In genomic region chr5:35066260-35066795, GRCh38 we compare ENCODE assay signal across 19 cellular contexts. TPM values are rescaled to one million over a fixed set of nuclear protein-coding genes. Genes with fewer than 3 reads are reported as not detected.
DNase-seq lines count a peak whose midpoint lies in the region; ATAC-seq and TF ChIP-seq lines count a peak whose summit lies in the region.
"Had no signal": no experiment of that assay in that cellular context is flagged by ENCODE, and none has a peak within 500 bp of the region (broad histone marks: within the 10 kb centered on the region; RNA-seq: fewer than 3 reads in every experiment).

No MANE protein-coding gene starts in this region.

- H3K4me1 ChIP-seq in psoas muscle = no peaks in the 10 kb centered on the region
- H3K4me1 ChIP-seq: left ventricle myocardium inferior, neural progenitor cell, transverse colon had no signal

- TF ChIP-seq CTCF in psoas muscle (IDR thresholded peaks at IDR 0.05) = no peak

- 86 to 98% (median 88%) methylated on average over 3 to 5 of the region's 5 CpGs for WGBS in psoas muscle, 3 donors

- ATAC-seq in GM18502 (IDR thresholded peaks at IDR 0.05; ENCODE audit: poor library complexity, unreplicated experiment) = peak; percentile 82
- ATAC-seq in GM21381 (IDR thresholded peaks at IDR 0.05; ENCODE audit: unreplicated experiment) = peak; percentile 96
- ATAC-seq in HG03097 (IDR thresholded peaks at IDR 0.05; ENCODE audit: low FRiP score, unreplicated experiment) = peak; percentile 62
- ATAC-seq in psoas muscle = no peak
- ATAC-seq: activated T-cell treated with anti-CD3 and anti-CD28 coated beads, Interleukin-2, amount 50 U/mL, for 72 hours; Right ventricle myocardium inferior had no signal

- H3K36me3 ChIP-seq in psoas muscle (ENCODE audit: insufficient read depth in 1 of 2, low read depth in 1 of 2) = no peaks in the 10 kb centered on the region
- H3K36me3 ChIP-seq: left ventricle myocardium inferior, neural progenitor cell, transverse colon had no signal

- H3K9me3 ChIP-seq in psoas muscle = no peaks in the 10 kb centered on the region
- H3K9me3 ChIP-seq: left ventricle myocardium inferior, transverse colon had no signal

- H3K27me3 ChIP-seq in psoas muscle (ENCODE audit: insufficient read depth in 3 of 3, low read length in 2 of 3) = no peaks in the 10 kb centered on the region
- H3K27me3 ChIP-seq: neural progenitor cell, transverse colon had no signal

- intact Hi-C loops in psoas muscle (cut with DNase I) = no loop called here

- no peak overlapping the region for H3K4me3 ChIP-seq in psoas muscle
- H3K4me3 ChIP-seq: left ventricle myocardium inferior, neural progenitor cell, smooth muscle cell, transverse colon had no signal

- H3K27ac ChIP-seq in psoas muscle = no peak overlapping the region
- H3K27ac ChIP-seq: left ventricle myocardium inferior, neural progenitor cell, transverse colon had no signal

- DNase-seq in NOMO-1 treated with DMSO at 0.1 percent for 48 hours (lab: John Stamatoyannopoulos, UW; ENCODE audit: unreplicated experiment) (peak; percentile 98), psoas muscle (no peak), NCI-H2196 treated with DMSO at 0.1 percent for 48 hours (lab: John Stamatoyannopoulos, UW; ENCODE audit: unreplicated experiment) (no peak), islet precursor cell (no peak)
- DNase-seq in activated effector memory CD4-positive, alpha-beta T cell treated with anti-CD3 and anti-CD28 coated beads, Interleukin-2, amount 50 U/mL, for 16 hours = no peak
- DNase-seq: activated B cell treated with CpG ODN at 0.5 μM for 24 hours; activated T-cell treated with anti-CD3 and anti-CD28 coated beads, Interleukin-2, amount 50 U/mL, for 72 hours; endodermal cell; glutamatergic neuron; left ventricle myocardium inferior; NCI-H446; transverse colon had no signal

RNA-seq across cellular contexts. Expression of gene AGXT2, which starts 18.6 kb away (rescaled TPM):
- not detected for total RNA-seq in psoas muscle
- not detected for polyA plus RNA-seq in psoas muscle
- total RNA-seq: activated B cell treated with CpG ODN at 0.5 μM for 24 hours; activated T-cell treated with anti-CD3 and anti-CD28 coated beads, Interleukin-2, amount 50 U/mL, for 72 hours; endodermal cell; left ventricle myocardium inferior; Right ventricle myocardium inferior; smooth muscle cell; transverse colon had no signal
- polyA plus RNA-seq: AG04450, smooth muscle cell had no signal

Comparison
In these comparisons a context has a peak if more than half of its experiments do, and no peak if none do; other contexts are left out.
1. ATAC-seq: peak in GM18502 (single experiment), GM21381 (single experiment) and HG03097 (single experiment); none in psoas muscle (0 of 4).